Comparison of ENCODE assay signal across 1 cellular context in genomic region chr2:33141476-33141875, GRCh38.
TF ChIP-seq lines count a peak whose summit lies in the region.

No MANE protein-coding gene starts in this region.

TF ChIP-seq in IMR-90, 13 proteins besides CTCF, POLR2A, EP300 and RAD21 (continued from another document):
- TF ChIP-seq ELK1 (IDR thresholded peaks at IDR 0.05; ENCODE audit: borderline replicate concordance, low read depth, low read length), result no peak
- TF ChIP-seq MAZ (IDR thresholded peaks at IDR 0.05; ENCODE audit: borderline replicate concordance, low read depth, low read length), result no peak
- no peak for TF ChIP-seq SMC3 (IDR thresholded peaks at IDR 0.05; ENCODE audit: low read depth, low read length)
- TF ChIP-seq CEBPB (IDR thresholded peaks at IDR 0.05; ENCODE audit: low read depth, low read length), result no peak
- TF ChIP-seq, protein P1, sequence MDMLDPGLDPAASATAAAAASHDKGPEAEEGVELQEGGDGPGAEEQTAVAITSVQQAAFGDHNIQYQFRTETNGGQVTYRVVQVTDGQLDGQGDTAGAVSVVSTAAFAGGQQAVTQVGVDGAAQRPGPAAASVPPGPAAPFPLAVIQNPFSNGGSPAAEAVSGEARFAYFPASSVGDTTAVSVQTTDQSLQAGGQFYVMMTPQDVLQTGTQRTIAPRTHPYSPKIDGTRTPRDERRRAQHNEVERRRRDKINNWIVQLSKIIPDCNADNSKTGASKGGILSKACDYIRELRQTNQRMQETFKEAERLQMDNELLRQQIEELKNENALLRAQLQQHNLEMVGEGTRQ (IDR thresholded peaks at IDR 0.05; ENCODE audit: low read depth, low read length), result no peak
- no peak for TF ChIP-seq CHD1 (IDR thresholded peaks at IDR 0.05; ENCODE audit: low read depth, low read length)
- no peak for TF ChIP-seq NFE2L2 (IDR thresholded peaks at IDR 0.05; ENCODE audit: low read depth, low read length)
TF ChIP-seq in IMR-90: peak in this region for 0.
